Comparison of ENCODE assay signal across 8 cellular contexts in genomic region chr5:891837-892389, GRCh38. TPM values are rescaled to one million over a fixed set of nuclear protein-coding genes. Genes with fewer than 3 reads are reported as not detected.
DNase-seq lines count a peak whose midpoint lies in the region; ATAC-seq and TF ChIP-seq lines count a peak whose summit lies in the region.

No MANE protein-coding gene starts in this region.

- H3K36me3 ChIP-seq in CD8-positive, alpha-beta memory T cell (ENCODE audit: insufficient read depth, low read length) = peaks cover 21% of the 10 kb centered on the region
- H3K36me3 ChIP-seq in lower lobe of right lung (peaks cover 45% of the 10 kb centered on the region), thymus (ENCODE audit: control insufficient read depth, insufficient read depth) (peaks cover 34% of the 10 kb centered on the region)

- peak overlapping the region; percentile 87 for H3K4me3 ChIP-seq in CD8-positive, alpha-beta memory T cell (ENCODE audit: low read length)
- H3K4me3 ChIP-seq in lower lobe of right lung (peak overlapping the region; percentile 85), thymus (ENCODE audit: low read length) (peak overlapping the region; percentile 90)

- peak overlapping the region; percentile 74 to 96 (median 86) for H3K27ac Mint-ChIP-seq in CD8-positive, alpha-beta memory T cell

- no peaks in the 10 kb centered on the region for H3K9me3 ChIP-seq in CD8-positive, alpha-beta memory T cell (ENCODE audit: low read length)
- H3K9me3 ChIP-seq in lower lobe of right lung = no peaks in the 10 kb centered on the region
- no peaks in the 10 kb centered on the region for H3K9me3 ChIP-seq in thymus (ENCODE audit: control insufficient read depth)

- ATAC-seq in GM21528 (IDR thresholded peaks at IDR 0.05; ENCODE audit: low FRiP score, unreplicated experiment) = peak; percentile 11
- ATAC-seq in lower lobe of right lung = peak; percentile 22 to 54

- intact Hi-C loops in lower lobe of right lung (cut with DNase I) = no loop called here

- H3K27me3 ChIP-seq in CD8-positive, alpha-beta memory T cell (ENCODE audit: insufficient read depth, low read length, poor library complexity, severe bottlenecking) = no peaks in the 10 kb centered on the region
- H3K27me3 ChIP-seq in lower lobe of right lung (ENCODE audit: low read depth) = no peaks in the 10 kb centered on the region
- H3K27me3 ChIP-seq in thymus (ENCODE audit: control insufficient read depth, insufficient read depth) = no peaks in the 10 kb centered on the region

- POLR2A ChIA-PET in CD8-positive, alpha-beta memory T cell (lab: Charles Lee) = no interaction called here

- H3K27ac ChIP-seq in CD8-positive, alpha-beta memory T cell (ENCODE audit: low read depth, low read length) = peak overlapping the region; percentile 90
- peak overlapping the region; percentile 70 for H3K27ac ChIP-seq in cingulate gyrus (ENCODE audit: low read depth, low read length)
- peak overlapping the region; percentile 93 for H3K27ac ChIP-seq in lower lobe of right lung
- peak overlapping the region; percentile 89 for H3K27ac ChIP-seq in thymus (ENCODE audit: low read depth)

- in situ Hi-C loops in G401 (cut with HindIII; ENCODE audit: low sequenced_read_pairs) = no loop called here

- DNase-seq in CD8-positive, alpha-beta memory T cell = no peak
- DNase-seq in NOMO-1 treated with DMSO at 0.1 percent for 48 hours (lab: John Stamatoyannopoulos, UW; ENCODE audit: unreplicated experiment) (peak; percentile 65), lower lobe of right lung (no peak), occipital lobe (lab: John Stamatoyannopoulos, UW) (no peak), G401 (ENCODE audit: low spot score) (no peak)

- peak overlapping the region; percentile 84 to 94 (median 87) for H3K4me3 Mint-ChIP-seq in CD8-positive, alpha-beta memory T cell

- H3K4me1 Mint-ChIP-seq in CD8-positive, alpha-beta memory T cell = peaks cover 23 to 40% (median 39%) of the 10 kb centered on the region in 3 donors

- 30% methylated on average over 25 of the region's 25 CpGs for WGBS in thymus

- CTCF ChIA-PET in CD8-positive, alpha-beta memory T cell (lab: Charles Lee) = interaction anchor here (2.6 kb wide), 1 partner anchor 222 kb away, joined by 9 read pairs; no protein-coding TSS in a partner anchor

- H3K4me1 ChIP-seq in CD8-positive, alpha-beta memory T cell (ENCODE audit: insufficient read depth, low read length) = peaks cover 24% of the 10 kb centered on the region
- peaks cover 24% of the 10 kb centered on the region for H3K4me1 ChIP-seq in lower lobe of right lung
- H3K4me1 ChIP-seq in thymus (ENCODE audit: control insufficient read depth, insufficient read depth, low read length) = peaks cover 22% of the 10 kb centered on the region

- no peaks in the 10 kb centered on the region for H3K9me3 Mint-ChIP-seq in CD8-positive, alpha-beta memory T cell

- peaks cover 0 to 49% (median 14%) of the 10 kb centered on the region in 3 donors for H3K36me3 Mint-ChIP-seq in CD8-positive, alpha-beta memory T cell

- peaks cover 0 to 2% of the 10 kb centered on the region in 2 donors for H3K27me3 Mint-ChIP-seq in CD8-positive, alpha-beta memory T cell

- TF ChIP-seq CTCF in lower lobe of right lung (IDR thresholded peaks at IDR 0.05) = no peak

RNA-seq across cellular contexts. Expression of gene BRD9, which starts 0.7 kb away (rescaled TPM):
- total RNA-seq in CD8-positive, alpha-beta memory T cell = 10 to 100 TPM; 52.6 to 53.8 TPM
- polyA plus RNA-seq in CD8-positive, alpha-beta memory T cell = 18.9 TPM
- total RNA-seq in lower lobe of right lung = 37.7 TPM
- 54.8 TPM for polyA plus RNA-seq in thymus
- total RNA-seq in occipital lobe = 36.5 TPM
- 47.8 and 68.7 TPM in 2 replicates for total RNA-seq in G401 (2014; rRNA removed; shearing (Covaris generic))

RNA-seq across cellular contexts. Expression of gene TRIP13, which starts 0.8 kb away (rescaled TPM):
- total RNA-seq in CD8-positive, alpha-beta memory T cell = 10 to 100 TPM; 37.5 to 40.7 TPM
- 0.12 TPM for polyA plus RNA-seq in CD8-positive, alpha-beta memory T cell
- total RNA-seq in lower lobe of right lung = 1.0 TPM
- polyA plus RNA-seq in thymus = 2.1 TPM
- total RNA-seq in occipital lobe = 7.5 TPM
- 61.0 and 67.2 TPM in 2 replicates for total RNA-seq in G401 (2014; rRNA removed; shearing (Covaris generic))

RNA-seq across cellular contexts. Expression of gene ZDHHC11, which starts 41.1 kb away (rescaled TPM):
- total RNA-seq in CD8-positive, alpha-beta memory T cell = 1 to 10 TPM; 4.5 to 7.2 TPM
- not detected for polyA plus RNA-seq in CD8-positive, alpha-beta memory T cell
- total RNA-seq in lower lobe of right lung = 28.7 TPM
- 9.6 TPM for polyA plus RNA-seq in thymus
- 7.2 TPM for total RNA-seq in occipital lobe
- total RNA-seq in G401 (2014; rRNA removed; shearing (Covaris generic)) = 5.4 and 6.0 TPM in 2 replicates
